Comparison of ENCODE assay signal across 4 cellular contexts in the genomic region with DNA sequence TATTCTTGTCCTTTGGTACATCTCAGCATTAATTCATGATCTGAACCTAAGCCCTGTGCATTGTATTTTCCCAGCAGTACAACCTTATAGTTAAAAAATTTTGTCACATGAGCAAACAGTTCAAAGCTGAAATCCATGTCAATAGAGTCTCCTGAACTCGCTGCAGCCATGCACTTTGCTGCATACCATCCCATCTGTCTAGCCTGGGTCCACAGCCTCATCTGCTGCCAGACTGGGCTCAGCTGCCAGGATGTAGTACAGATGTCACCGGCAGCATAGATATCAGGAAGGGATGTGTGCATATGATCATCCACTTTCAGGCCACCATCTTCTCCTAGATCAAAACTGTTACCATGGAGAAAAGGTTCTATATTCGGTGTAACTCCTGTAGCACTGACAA.
DNase-seq lines count a peak whose midpoint lies in the region; ATAC-seq, FAIRE-seq and TF ChIP-seq lines count a peak whose summit lies in the region.
"Not testable (repeated sequence)": the region's sequence is repeated elsewhere in the genome, so short reads cannot be mapped to it uniquely, and the experiment has no call there.

No MANE protein-coding gene starts in this region.

- H2BK12ac ChIP-seq in H1 (ENCODE audit: low read depth, low read length), result not testable (repeated sequence)

- not testable (repeated sequence) for H3K79me2 ChIP-seq in H1 (ENCODE audit: control insufficient read depth in 1 of 2, insufficient read depth in 2 of 2, low read length in 2 of 2); HepG2 (ENCODE audit: insufficient read depth, low read length)

- H3K9ac ChIP-seq in H1 (replicated peaks in 1 of 4; ENCODE audit: extremely low read depth in 1 of 4, low read depth in 3 of 4, low read length in 3 of 4); HepG2 (ENCODE audit: insufficient read depth, low read depth, low read length): not testable (repeated sequence)

- not testable (repeated sequence) for H3K23ac ChIP-seq in H1 (ENCODE audit: insufficient read length)

- peak; percentile 66 for FAIRE-seq in GM12892 (lab: Jason Lieb, UNC)
- FAIRE-seq in HTR-8/SVneo (lab: Jason Lieb, UNC), result peak; percentile 64
- FAIRE-seq in H1 (lab: Jason Lieb, UNC), result peak; percentile 84
- FAIRE-seq in HepG2 (lab: Jason Lieb, UNC), result peak; percentile 43

- not testable (repeated sequence) for H2BK120ac ChIP-seq in H1 (replicated peaks; ENCODE audit: low read depth, low read length)

- not testable (repeated sequence) for TF ChIP-seq RAD21 in H1 (IDR thresholded peaks at IDR 0.05 in 1 of 2, conservative IDR thresholded peaks at IDR 0.05 in 1 of 2; ENCODE audit: low read depth in 2 of 2, low read length in 2 of 2); HepG2 (CRISPR knock-in tag; IDR thresholded peaks at IDR 0.05)

- not testable (repeated sequence) for TF ChIP-seq EP300 in H1 (IDR thresholded peaks at IDR 0.05; ENCODE audit: borderline replicate concordance in 1 of 2, low read depth in 2 of 2, low read length in 2 of 2); HepG2 (IDR thresholded peaks at IDR 0.05; ENCODE audit: low read depth in 2 of 2, low read length in 2 of 2); HepG2 (CRISPR knock-in tag; IDR thresholded peaks at IDR 0.05; ENCODE audit: borderline replicate concordance)

- not testable (repeated sequence) for H2AFZ ChIP-seq in H1 (ENCODE audit: low read length); HepG2 (ENCODE audit: low read length)

- not testable (repeated sequence) for H3K14ac ChIP-seq in H1 (ENCODE audit: insufficient read length)

- H4K20me1 ChIP-seq in H1 (replicated peaks in 1 of 2; ENCODE audit: control insufficient read depth in 1 of 2, insufficient read depth in 2 of 2, low read length in 2 of 2); HepG2 (ENCODE audit: insufficient read depth, low read length): not testable (repeated sequence)

- not testable (repeated sequence) for H3K23me2 ChIP-seq in H1 (ENCODE audit: low read depth, low read length)

- intact Hi-C loops in HepG2 (cut with micrococcal nuclease; ENCODE audit: unreplicated experiment), result not testable (repeated sequence)

- not testable (repeated sequence) for H3K79me1 ChIP-seq in H1 (ENCODE audit: low read depth, low read length)

- ATAC-seq in HepG2, result peak; percentile 60; the same call in 2 of the 3 replicates

- H4K91ac ChIP-seq in H1 (replicated peaks; ENCODE audit: insufficient read length, low read length), result not testable (repeated sequence)

- not testable (repeated sequence) for H2AK5ac ChIP-seq in H1 (ENCODE audit: low read depth, low read length)

- POLR2A ChIA-PET in H1 (lab: Charles Lee; ENCODE audit: partially characterized antibody); HepG2 (lab: Yijun Ruan, JAX): not testable (repeated sequence)

- not testable (repeated sequence) for H3K27me3 ChIP-seq in H1 (replicated peaks in 1 of 4; ENCODE audit: control insufficient read depth in 3 of 4, extremely low read depth in 1 of 4, insufficient read depth in 3 of 4, low read length in 3 of 4); HepG2 (ENCODE audit: control insufficient read depth in 1 of 2, insufficient read depth in 2 of 2, low read length in 2 of 2)

- in situ Hi-C loops in HepG2 (cut with HindIII; ENCODE audit: extremely low pct_ligation_motif_present, low pct_unique_long_range_greater_than_20kb), result not testable (repeated sequence)

- H3K18ac ChIP-seq in H1 (ENCODE audit: extremely low read depth, low read length), result not testable (repeated sequence)

- H3K4me1 ChIP-seq in H1 (replicated peaks in 1 of 4; ENCODE audit: control insufficient read depth in 3 of 4, insufficient read depth in 4 of 4, low read length in 3 of 4); HepG2 (ENCODE audit: insufficient read depth, low read length): not testable (repeated sequence)

- not testable (repeated sequence) for BruUV-seq in HepG2 (replicated peaks; lab: Mats Ljungman, UMichigan)

- 93% methylated on average over 3 of the region's 3 CpGs; no CpG with 5 or more reads in 1 of the 2 experiments for WGBS in H1 (ENCODE audit: extremely low coverage in 1 of 2, insufficient coverage in 1 of 2, insufficient read length in 1 of 2, insufficient replicate concordance in 2 of 2, low coverage in 1 of 2, low lambda C conversion rate in 2 of 2, missing lambda C conversion rate in 1 of 2), 2 experiments
- 11% methylated on average over 2 of the region's 3 CpGs for WGBS in HepG2 (ENCODE audit: low lambda C conversion rate)

- not testable (repeated sequence) for H3K4ac ChIP-seq in H1 (replicated peaks; ENCODE audit: insufficient read length, low read depth, low read length)

- H4K8ac ChIP-seq in H1 (ENCODE audit: extremely low read depth, insufficient read depth, low read length), result not testable (repeated sequence)

- H3K4me2 ChIP-seq in H1 (ENCODE audit: insufficient read depth in 1 of 2, low read depth in 2 of 2, low read length in 2 of 2); HepG2 (ENCODE audit: low read depth, low read length): not testable (repeated sequence)

- H4K5ac ChIP-seq in H1 (ENCODE audit: insufficient read length, low read depth, low read length), result not testable (repeated sequence)

- not testable (repeated sequence) for H2BK20ac ChIP-seq in H1 (ENCODE audit: low read length)

- not testable (repeated sequence) for H3K56ac ChIP-seq in H1 (replicated peaks; ENCODE audit: insufficient read length, low read depth, low read length)

- H3K9me3 ChIP-seq in H1 (ENCODE audit: insufficient read depth in 2 of 2, low read depth in 1 of 2, low read length in 1 of 2); HepG2 (ENCODE audit: low read length): not testable (repeated sequence)

- not testable (repeated sequence) for H3K4me3 ChIP-seq in H1 (ENCODE audit: extremely low read depth in 1 of 4, insufficient read depth in 2 of 4, low read depth in 3 of 4, low read length in 4 of 4); HepG2 (replicated peaks in 1 of 3; ENCODE audit: insufficient read depth in 1 of 3, low read depth in 2 of 3, low read length in 3 of 3)

- not testable (repeated sequence) for H2BK5ac ChIP-seq in H1 (ENCODE audit: low read depth, low read length)

- DNase-seq in GM12892 (ENCODE audit: insufficient read length); HTR-8/SVneo (ENCODE audit: insufficient read length, low spot score); H1 (ENCODE audit: low read depth in 1 of 2, low spot score in 2 of 2); HepG2 (ENCODE audit: low spot score): not testable (repeated sequence)

- H3K36me3 ChIP-seq in H1 (ENCODE audit: control insufficient read depth in 2 of 4, insufficient read depth in 4 of 4, low read length in 3 of 4); HepG2 (replicated peaks in 1 of 2; ENCODE audit: control insufficient read depth in 1 of 2, insufficient read depth in 2 of 2, low read length in 2 of 2): not testable (repeated sequence)

- H3K27ac ChIP-seq in H1 (ENCODE audit: low read depth, low read length); HepG2 (ENCODE audit: extremely low read length, insufficient read depth, low read length): not testable (repeated sequence)

- TF ChIP-seq POLR2A in GM12892 (IDR thresholded peaks at IDR 0.05; ENCODE audit: low read depth, low read length); H1 (IDR thresholded peaks at IDR 0.05; ENCODE audit: control extremely low read depth in 1 of 2, low read depth in 2 of 2, low read length in 2 of 2); HepG2 (IDR thresholded peaks at IDR 0.05; ENCODE audit: insufficient read depth in 1 of 2, low read depth in 2 of 2, low read length in 2 of 2): not testable (repeated sequence)

- H2BK15ac ChIP-seq in H1 (ENCODE audit: low read length), result not testable (repeated sequence)

- not testable (repeated sequence) for TF ChIP-seq CTCF in H1 (IDR thresholded peaks at IDR 0.05; ENCODE audit: control extremely low read depth in 1 of 3, insufficient read depth in 1 of 3, low read depth in 1 of 3, low read length in 3 of 3); HepG2 (CRISPR knock-in tag; IDR thresholded peaks at IDR 0.05)

- CTCF ChIA-PET in H1 (lab: Charles Lee; ENCODE audit: partially characterized antibody); HepG2 (lab: Yijun Ruan, JAX; ENCODE audit: low intra/inter-chr PET ratio, low total read pairs): not testable (repeated sequence)
